15 cellular contexts compared by ENCODE assay signal in genomic region chr11:34179026-34179675, GRCh38.
DNase-seq lines count a peak whose midpoint lies in the region; ATAC-seq, FAIRE-seq and TF ChIP-seq lines count a peak whose summit lies in the region.
"Had no signal": no experiment of that assay in that cellular context is flagged by ENCODE, and none has a peak within 500 bp of the region (broad histone marks: within the 10 kb centered on the region; RNA-seq: fewer than 3 reads in every experiment).

No MANE protein-coding gene starts in this region.

- H3K9ac ChIP-seq in GM12878 (ENCODE audit: control insufficient read depth, insufficient read depth, low read length) (no peak overlapping the region), smooth muscle cell (ENCODE audit: low read depth) (no peak overlapping the region)
- H3K9ac ChIP-seq: BLaER1 treated with 17β-estradiol and CSF1 and Interleukin-3, amounts not matched to agents 10 nM and 100 nM had no signal

- in situ Hi-C loops in GM12878 (cut with MboI), result loop anchor here (5.0 kb wide), 1 partner anchor 178 kb away; the partner anchor contains the start of gene ABTB2

- H3K27ac ChIP-seq in GM12878 (ENCODE audit: control insufficient read depth, insufficient read depth) (no peak overlapping the region), smooth muscle cell (ENCODE audit: low read depth) (no peak overlapping the region), right cardiac atrium (ENCODE audit: low read length) (no peak overlapping the region)
- H3K27ac ChIP-seq: BLaER1 treated with 17β-estradiol and CSF1 and Interleukin-3, amounts not matched to agents 10 nM and 100 nM had no signal

- H3K27me3 ChIP-seq in GM12878 (replicated peaks in 1 of 2; ENCODE audit: control insufficient read depth in 2 of 2, insufficient read depth in 2 of 2, low read length in 1 of 2) (no peaks in the 10 kb centered on the region), smooth muscle cell (ENCODE audit: low read depth) (no peaks in the 10 kb centered on the region), right cardiac atrium (ENCODE audit: control insufficient read depth, insufficient read depth) (no peaks in the 10 kb centered on the region)
- H3K27me3 ChIP-seq: BLaER1 treated with 17β-estradiol and CSF1 and Interleukin-3, amounts not matched to agents 10 nM and 100 nM had no signal

- CTCF ChIA-PET in GM12878 (lab: Yijun Ruan, JAX), result interaction anchor here (0.7 to 10.5 kb wide), 9 partner anchors 9 to 175 kb away, joined by 3 to 167 read pairs (median 6); partner anchors contain the start of gene ABTB2

- H3K4me2 ChIP-seq in GM12878 (ENCODE audit: control insufficient read depth, insufficient read depth) (no peak overlapping the region), smooth muscle cell (peak overlapping the region; percentile 56)
- H3K4me2 ChIP-seq: BLaER1 treated with 17β-estradiol and CSF1 and Interleukin-3, amounts not matched to agents 10 nM and 100 nM had no signal

- no peak for TF ChIP-seq RAD21 in GM12878 (IDR thresholded peaks at IDR 0.05; ENCODE audit: insufficient read depth, low read depth, low read length)

- DNase-seq in DMS79 (lab: John Stamatoyannopoulos, UW), result peak; percentile 56
- DNase-seq in GM12892 (ENCODE audit: insufficient read length), result no peak
- DNase-seq in GM12878 (ENCODE audit: low read depth, low spot score), result no peak
- no peak for DNase-seq in smooth muscle cell (lab: John Stamatoyannopoulos, UW; ENCODE audit: unreplicated experiment)
- DNase-seq in iPS-NIHi11 (ENCODE audit: low spot score), result no peak
- no peak for DNase-seq in right cardiac atrium
- no peak for DNase-seq in activated CD4-positive, alpha-beta T cell treated with anti-CD3 and anti-CD28 coated beads, Interleukin-2, amount 50 U/mL, for 48 hours
- DNase-seq: Calu3; CD8-positive, alpha-beta T cell; GOT3; H7 had no signal

- no peak for TF ChIP-seq POLR2A in GM12892 (IDR thresholded peaks at IDR 0.05; ENCODE audit: low read depth, low read length)
- TF ChIP-seq POLR2A in GM12878 (IDR thresholded peaks at IDR 0.05; ENCODE audit: low read depth, low read length), result no peak

- intact Hi-C loops in GM12878 (cut with micrococcal nuclease; ENCODE audit: unreplicated experiment), result loop anchor here (10.0 kb wide), 1 partner anchor 286 kb away; no protein-coding TSS in a partner anchor
- intact Hi-C loops in right cardiac atrium (cut with DNase I), result loop anchor here in 3 of 4 donors (5.0 to 10.0 kb wide), 2 partner anchors 313 to 316 kb away; no protein-coding TSS in a partner anchor

- TF ChIP-seq CTCF in GM12878 (IDR thresholded peaks at IDR 0.05 in 2 of 3, conservative IDR thresholded peaks at IDR 0.05 in 1 of 3; ENCODE audit: control insufficient read depth in 2 of 3, extremely low read depth in 1 of 3, insufficient read depth in 1 of 3, low read depth in 3 of 3, low read length in 3 of 3), result no peak
- no peak for TF ChIP-seq CTCF in smooth muscle cell (IDR thresholded peaks at IDR 0.05; ENCODE audit: borderline replicate concordance, insufficient read depth, poor library complexity, severe bottlenecking)

- 77% methylated on average over 9 of the region's 9 CpGs for WGBS in GM12878 (ENCODE audit: insufficient coverage, insufficient replicate concordance, low lambda C conversion rate, missing lambda C conversion rate)
- WGBS in smooth muscle cell (ENCODE audit: low lambda C conversion rate), result 92% methylated on average over 9 of the region's 9 CpGs
- WGBS in right cardiac atrium, result 87% methylated on average over 9 of the region's 9 CpGs

- H4K20me1 ChIP-seq in GM12878 (ENCODE audit: control insufficient read depth, insufficient read depth), result no peaks in the 10 kb centered on the region
- no peaks in the 10 kb centered on the region for H4K20me1 ChIP-seq in smooth muscle cell (ENCODE audit: low read depth)

- BruUV-seq in GM12878 (replicated peaks; lab: Mats Ljungman, UMichigan), result no TSS peak

- H3F3A ChIP-seq in smooth muscle cell (ENCODE audit: low read depth), result peaks cover 8% of the 10 kb centered on the region

- H3K9me3 ChIP-seq in GM12878 (replicated peaks; ENCODE audit: control insufficient read depth, insufficient read depth, low read length) (no peaks in the 10 kb centered on the region), smooth muscle cell (replicated peaks; ENCODE audit: low read depth) (no peaks in the 10 kb centered on the region), right cardiac atrium (ENCODE audit: control insufficient read depth, low read length) (no peaks in the 10 kb centered on the region)
- H3K9me3 ChIP-seq: BLaER1 treated with 17β-estradiol and CSF1 and Interleukin-3, amounts not matched to agents 10 nM and 100 nM had no signal

- no peaks in the 10 kb centered on the region for H3K79me2 ChIP-seq in GM12878 (ENCODE audit: control insufficient read depth, insufficient read depth, low read length)
- H3K79me2 ChIP-seq in smooth muscle cell (ENCODE audit: low read depth), result no peaks in the 10 kb centered on the region

- H3K4me1 ChIP-seq in GM12878 (ENCODE audit: control insufficient read depth, insufficient read depth, low read length) (peaks cover 37% of the 10 kb centered on the region), smooth muscle cell (ENCODE audit: low read depth) (peaks cover 10% of the 10 kb centered on the region), right cardiac atrium (ENCODE audit: control insufficient read depth, insufficient read depth, low read length) (peaks cover 7% of the 10 kb centered on the region)

- FAIRE-seq in GM12892 (lab: Jason Lieb, UNC) (peak; percentile 9), GM12878 (lab: Jason Lieb, UNC) (no peak)
- FAIRE-seq: G401.6, HTR-8/SVneo had no signal

- POLR2A ChIA-PET in GM12878 (lab: Charles Lee), result interaction anchor here (0.6 to 1.5 kb wide), 4 partner anchors 28 to 180 kb away, joined by 3 to 6 read pairs (median 4); no protein-coding TSS in a partner anchor

- no peak for TF ChIP-seq EP300 in GM12878 (IDR thresholded peaks at IDR 0.05; ENCODE audit: borderline replicate concordance in 1 of 2, control insufficient read depth in 1 of 2, low read depth in 2 of 2, low read length in 2 of 2)

- RAD21 ChIA-PET in GM12878 (lab: Charles Lee; ENCODE audit: unreplicated experiment), result interaction anchor here (0.6 to 13.0 kb wide), 9 partner anchors 9 to 173 kb away, joined by 3 to 249 read pairs (median 4); partner anchors contain the start of gene ABTB2

- H3K36me3 ChIP-seq in GM12878 (ENCODE audit: control insufficient read depth in 2 of 2, insufficient read depth in 2 of 2, low read length in 1 of 2) (no peaks in the 10 kb centered on the region), smooth muscle cell (ENCODE audit: low read depth) (no peaks in the 10 kb centered on the region)
- H3K36me3 ChIP-seq: BLaER1 treated with 17β-estradiol and CSF1 and Interleukin-3, amounts not matched to agents 10 nM and 100 nM had no signal

- H3K4me3 ChIP-seq in GM12878 (no peak overlapping the region), smooth muscle cell (no peak overlapping the region), right cardiac atrium (ENCODE audit: low read length) (no peak overlapping the region)
- H3K4me3 ChIP-seq: BLaER1 treated with 17β-estradiol and CSF1 and Interleukin-3, amounts not matched to agents 10 nM and 100 nM had no signal

- H2AFZ ChIP-seq in GM12878 (ENCODE audit: control insufficient read depth, low read depth, low read length) (no peak overlapping the region), smooth muscle cell (ENCODE audit: low read depth) (no peak overlapping the region)

- ATAC-seq in GM12878, result no peak
- no peak for ATAC-seq in right cardiac atrium
- ATAC-seq: CD8-positive, alpha-beta T cell; HCT116 had no signal

- SMC1A ChIA-PET in GM12878 (lab: Charles Lee; ENCODE audit: uncharacterized antibody, unreplicated experiment), result interaction anchor here (0.8 to 11.3 kb wide), 11 partner anchors 10 to 309 kb away, joined by 3 to 192 read pairs (median 4); partner anchors contain the start of gene ABTB2

TF ChIP-seq in GM12878, 131 proteins besides CTCF, POLR2A, EP300 and RAD21:
- TF ChIP-seq CREM (IDR thresholded peaks at IDR 0.05; ENCODE audit: low read depth) (peak; percentile 54), ATF7 (IDR thresholded peaks at IDR 0.05; ENCODE audit: low read depth) (peak; percentile 40; the same call in 1 of the 2 replicates), CREB1 (IDR thresholded peaks at IDR 0.05; ENCODE audit: low read depth) (peak; percentile 37; the same call in 1 of the 2 replicates), ZBTB4 (CRISPR knock-in tag; IDR thresholded peaks at IDR 0.05) (no peak)
